In genomic region chr3:142568393-142569017, GRCh38 we compare ENCODE assay signal across 1 cellular context.
TF ChIP-seq lines count a peak whose summit lies in the region.

No MANE protein-coding gene starts in this region.

TF ChIP-seq in HepG2, 621 proteins besides CTCF, POLR2A, EP300 and RAD21 (continued from another document):
- TF ChIP-seq AGO2 (optimal IDR thresholded peaks at IDR 0.05; ENCODE audit: low read depth, low read length) = peak; percentile 76
- no peak for TF ChIP-seq RFX3 (CRISPR knock-in tag; IDR thresholded peaks at IDR 0.05)
- no peak for TF ChIP-seq CBX2 (IDR thresholded peaks at IDR 0.05; ENCODE audit: low read depth, low read length)
- TF ChIP-seq CBX2 (CRISPR knock-in tag; IDR thresholded peaks at IDR 0.05; ENCODE audit: low read depth) = no peak
- TF ChIP-seq GATA4 (IDR thresholded peaks at IDR 0.05; ENCODE audit: borderline replicate concordance, low read depth) = no peak
- TF ChIP-seq CBX1 (IDR thresholded peaks at IDR 0.05; ENCODE audit: low read depth) = no peak
- TF ChIP-seq ZBTB34 (CRISPR knock-in tag; IDR thresholded peaks at IDR 0.05) = no peak
- TF ChIP-seq BCL3 (CRISPR knock-in tag; IDR thresholded peaks at IDR 0.05) = no peak
- TF ChIP-seq ZNF687 (CRISPR knock-in tag; IDR thresholded peaks at IDR 0.05) = peak; percentile 22; the same call in 1 of the 2 replicates
- 0 out of 2 replicates have a peak, but pooled peaks have one; percentile 39 for TF ChIP-seq DNMT1 (CRISPR knock-in tag; IDR thresholded peaks at IDR 0.05)
- TF ChIP-seq CENPX (CRISPR knock-in tag; IDR thresholded peaks at IDR 0.05) = no peak
- no peak for TF ChIP-seq ZNF780A (CRISPR knock-in tag; IDR thresholded peaks at IDR 0.05)
